9 cellular contexts compared by ENCODE assay signal in the genomic region with DNA sequence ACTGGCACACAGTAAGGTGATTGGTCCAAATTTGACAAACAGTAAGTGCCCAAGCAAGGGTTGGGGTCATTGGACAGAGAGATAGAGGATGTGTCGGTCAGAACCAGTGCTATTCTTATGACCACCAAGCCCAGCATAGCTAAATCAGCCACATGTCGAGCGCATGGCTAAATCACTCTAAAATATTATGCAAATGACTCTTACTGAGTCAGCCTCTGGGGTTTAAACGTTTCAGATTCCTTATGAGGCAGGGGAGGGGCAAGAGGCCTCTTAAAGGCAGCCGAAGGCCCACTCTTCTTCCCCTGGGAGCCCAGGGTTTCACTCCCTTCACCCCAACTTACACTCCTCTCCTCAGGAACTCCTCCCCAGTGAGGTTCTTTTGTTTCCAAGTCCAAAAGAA. TPM values are rescaled to one million over a fixed set of nuclear protein-coding genes. Genes with fewer than 3 reads are reported as not detected.
DNase-seq lines count a peak whose midpoint lies in the region; ATAC-seq and TF ChIP-seq lines count a peak whose summit lies in the region.
"Had no signal": no experiment of that assay in that cellular context is flagged by ENCODE, and none has a peak within 500 bp of the region (broad histone marks: within the 10 kb centered on the region; RNA-seq: fewer than 3 reads in every experiment).

No MANE protein-coding gene starts in this region.

- H3K36me3 ChIP-seq in GM23338 (ENCODE audit: insufficient read depth) = no peaks in the 10 kb centered on the region
- H3K36me3 ChIP-seq: left lung had no signal

- intact Hi-C loops in MCF 10A (cut with micrococcal nuclease) = no loop called here

- no peaks in the 10 kb centered on the region for H3K9me2 ChIP-seq in GM23338 (ENCODE audit: insufficient read depth)

- no peaks in the 10 kb centered on the region for H3K27me3 Mint-ChIP-seq in MCF 10A (ENCODE audit: insufficient read depth, unreplicated experiment)
- peaks cover 11% of the 10 kb centered on the region for H3K27me3 Mint-ChIP-seq in GM23338 (ENCODE audit: insufficient read depth, low read depth, poor library complexity)

- POLR2A ChIA-PET in MCF 10A (lab: Yijun Ruan, JAX) = no interaction called here

- H3K27ac Mint-ChIP-seq in MCF 10A (ENCODE audit: low read depth, unreplicated experiment) (no peak overlapping the region), GM23338 (no peak overlapping the region)

- ATAC-seq in GM18511 (IDR thresholded peaks at IDR 0.05; ENCODE audit: unreplicated experiment) = peak; percentile 93
- ATAC-seq in GM23338 = no peak
- ATAC-seq: left lung had no signal

- peaks cover 6% of the 10 kb centered on the region for H3K36me3 Mint-ChIP-seq in MCF 10A (ENCODE audit: insufficient read depth, unreplicated experiment)
- H3K36me3 Mint-ChIP-seq in GM23338 (ENCODE audit: low read depth) = no peaks in the 10 kb centered on the region; the same call in 2 of the 3 replicates

- H3K4me3 Mint-ChIP-seq in MCF 10A (ENCODE audit: unreplicated experiment) = no peak overlapping the region
- H3K4me3 Mint-ChIP-seq in GM23338 = no peak overlapping the region

- BruUV-seq in MCF 10A (replicated peaks; lab: Mats Ljungman, UMichigan) = no TSS peak

- no peaks in the 10 kb centered on the region for H3F3A ChIP-seq in GM23338 (replicated peaks; ENCODE audit: low read depth)

- no peak overlapping the region for H3K4me2 ChIP-seq in GM23338

- no peaks in the 10 kb centered on the region for H4K20me1 ChIP-seq in GM23338 (replicated peaks; ENCODE audit: insufficient read depth)

- H3K9me3 Mint-ChIP-seq in MCF 10A (ENCODE audit: unreplicated experiment) (no peaks in the 10 kb centered on the region), GM23338 (no peaks in the 10 kb centered on the region)

- no peaks in the 10 kb centered on the region for H3K79me2 ChIP-seq in GM23338 (replicated peaks; ENCODE audit: insufficient read depth)

- TF ChIP-seq CTCF in MCF 10A (IDR thresholded peaks at IDR 0.05; ENCODE audit: unreplicated experiment) = no peak
- TF ChIP-seq CTCF in GM23338 (conservative IDR thresholded peaks at IDR 0.05; ENCODE audit: low read depth in 2 of 2) = no peak

- H3K4me1 Mint-ChIP-seq in MCF 10A (ENCODE audit: insufficient read depth, unreplicated experiment) = peaks cover 17% of the 10 kb centered on the region
- H3K4me1 Mint-ChIP-seq in GM23338 = no peaks in the 10 kb centered on the region

- H3K4me3 ChIP-seq in GM23338 = no peak overlapping the region
- H3K4me3 ChIP-seq: left lung had no signal

- no peaks in the 10 kb centered on the region for H3K4me1 ChIP-seq in GM23338 (ENCODE audit: insufficient read depth)

- no peaks in the 10 kb centered on the region for H3K27me3 ChIP-seq in GM23338 (ENCODE audit: insufficient read depth)
- H3K27me3 ChIP-seq: left lung had no signal

- H3K27ac ChIP-seq in GM23338 (ENCODE audit: low read depth) = no peak overlapping the region
- H3K27ac ChIP-seq: left lung had no signal

- H2AFZ ChIP-seq in GM23338 = no peak overlapping the region

- DNase-seq in HCEC 1CT (peak; percentile 74), NAMALWA (ENCODE audit: low spot score) (peak; percentile 67), left kidney (ENCODE audit: low read depth, low spot score) (peak; percentile 40), MCF 10A (ENCODE audit: unreplicated experiment) (no peak), GM23338 (ENCODE audit: low spot score) (no peak), NCI-H345 (lab: John Stamatoyannopoulos, UW) (no peak), RPMI8226 (no peak)
- DNase-seq: left lung had no signal

- CTCF ChIA-PET in MCF 10A (lab: Yijun Ruan, JAX) = interaction anchor here (1.4 to 11.6 kb wide), 3 partner anchors 11 to 54 kb away, joined by 4 to 173 read pairs (median 28); no protein-coding TSS in a partner anchor

TF ChIP-seq in GM23338, 12 proteins besides CTCF, POLR2A, EP300 and RAD21 (continues in another document):
- TF ChIP-seq CREB1 (CRISPR knock-in tag; IDR thresholded peaks at IDR 0.05; ENCODE audit: low read depth) (no peak), JUNB (IDR thresholded peaks at IDR 0.05; ENCODE audit: unreplicated experiment) (no peak), ZNF114 (CRISPR knock-in tag; IDR thresholded peaks at IDR 0.05) (no peak), EZH2 (IDR thresholded peaks at IDR 0.05; ENCODE audit: low read depth, unreplicated experiment) (no peak), POLR2AphosphoS5 (IDR thresholded peaks at IDR 0.05; ENCODE audit: low read depth) (no peak), ZNF462 (CRISPR knock-in tag; IDR thresholded peaks at IDR 0.05) (no peak), STAT1 (IDR thresholded peaks at IDR 0.05; ENCODE audit: unreplicated experiment) (no peak)
- TF ChIP-seq, protein P1, sequence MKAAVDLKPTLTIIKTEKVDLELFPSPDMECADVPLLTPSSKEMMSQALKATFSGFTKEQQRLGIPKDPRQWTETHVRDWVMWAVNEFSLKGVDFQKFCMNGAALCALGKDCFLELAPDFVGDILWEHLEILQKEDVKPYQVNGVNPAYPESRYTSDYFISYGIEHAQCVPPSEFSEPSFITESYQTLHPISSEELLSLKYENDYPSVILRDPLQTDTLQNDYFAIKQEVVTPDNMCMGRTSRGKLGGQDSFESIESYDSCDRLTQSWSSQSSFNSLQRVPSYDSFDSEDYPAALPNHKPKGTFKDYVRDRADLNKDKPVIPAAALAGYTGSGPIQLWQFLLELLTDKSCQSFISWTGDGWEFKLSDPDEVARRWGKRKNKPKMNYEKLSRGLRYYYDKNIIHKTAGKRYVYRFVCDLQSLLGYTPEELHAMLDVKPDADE (IDR thresholded peaks at IDR 0.05) = no peak

RNA-seq across cellular contexts. Expression of gene ENDOU, which starts 0.6 kb away (rescaled TPM):
- total RNA-seq in MCF 10A (2022) = not detected in 2 replicates
- not detected in 2 replicates for total RNA-seq in GM23338 (2014; rRNA removed; shearing (Covaris generic))
- not detected in 2 replicates for polyA plus RNA-seq in GM23338 (2016; fragmentation: Nextera tagmentation; extraction: Ambion mirVana)
- total RNA-seq: left lung had no signal

RNA-seq across cellular contexts. Expression of gene RPAP3, which starts 20.1 kb away (rescaled TPM):
- total RNA-seq in MCF 10A (2022) = 16.2 and 22.5 TPM in 2 replicates
- total RNA-seq in GM23338 (2014; rRNA removed; shearing (Covaris generic)) = 29.0 and 31.4 TPM in 2 replicates
- polyA plus RNA-seq in GM23338 (2016; fragmentation: Nextera tagmentation; extraction: Ambion mirVana) = 62.4 and 69.9 TPM in 2 replicates

RNA-seq across cellular contexts. Expression of gene RAPGEF3, which starts 32.8 kb away (rescaled TPM):
- total RNA-seq in MCF 10A (2022) = 1.4 and 3.4 TPM in 2 replicates
- 10.4 and 11.8 TPM in 2 replicates for total RNA-seq in GM23338 (2014; rRNA removed; shearing (Covaris generic))
- polyA plus RNA-seq in GM23338 (2016; fragmentation: Nextera tagmentation; extraction: Ambion mirVana) = 2.3 and 3.0 TPM in 2 replicates

RNA-seq across cellular contexts. Expression of gene SLC48A1, which starts 47.1 kb away (rescaled TPM):
- 19.4 and 20.2 TPM in 2 replicates for total RNA-seq in MCF 10A (2022)
- total RNA-seq in GM23338 (2014; rRNA removed; shearing (Covaris generic)) = 9.0 and 16.8 TPM in 2 replicates
- polyA plus RNA-seq in GM23338 (2016; fragmentation: Nextera tagmentation; extraction: Ambion mirVana) = 5.8 TPM in 2 replicates

Comparison
In these comparisons a context has a peak if more than half of its experiments do, and no peak if none do; other contexts are left out.
1. DNase-seq: peak in HCEC 1CT (single experiment), NAMALWA (single experiment) and left kidney (single experiment); none in MCF 10A (single experiment), GM23338 (single experiment), NCI-H345 (single experiment) and RPMI8226 (single experiment).